ENCODE assay signal across 8 cellular contexts in genomic region chr1:32611859-32612188, GRCh38. TPM values are rescaled to one million over a fixed set of nuclear protein-coding genes. Genes with fewer than 3 reads are reported as not detected.
A peak's percentile ranks its signal among the peaks of the same experiment; 100 is the strongest.
DNase-seq lines count a peak whose midpoint lies in the region; ATAC-seq, FAIRE-seq and TF ChIP-seq lines count a peak whose summit lies in the region.

No MANE protein-coding gene starts in this region.

- no peaks in the 10 kb centered on the region for H3K4me1 ChIP-seq in right cardiac atrium (ENCODE audit: control insufficient read depth, insufficient read depth, low read length)
- H3K4me1 ChIP-seq in skeletal muscle tissue (ENCODE audit: control insufficient read depth in 3 of 3, insufficient read depth in 3 of 3, low read length in 3 of 3): peaks cover 0 to 4% (median 2%) of the 10 kb centered on the region in 3 donors

- H3K27me3 ChIP-seq in right cardiac atrium (ENCODE audit: control insufficient read depth, insufficient read depth) (no peaks in the 10 kb centered on the region), skeletal muscle tissue (ENCODE audit: control insufficient read depth in 3 of 3, insufficient read depth in 3 of 3, low read length in 3 of 3) (no peaks in the 10 kb centered on the region)

- no peak for DNase-seq in right cardiac atrium
- no peak for DNase-seq in HuH-7.5 (ENCODE audit: low spot score)
- no peak for DNase-seq in RKO (ENCODE audit: low spot score)
- DNase-seq in HTR-8/SVneo (ENCODE audit: insufficient read length, low spot score): no peak
- no peak for DNase-seq in effector CD8-positive, alpha-beta T cell (lab: John Stamatoyannopoulos, UW)

- FAIRE-seq in HTR-8/SVneo (lab: Jason Lieb, UNC): no peak

- H3K9ac ChIP-seq in skeletal muscle tissue (ENCODE audit: low read depth in 1 of 3, low read length in 3 of 3): peak overlapping the region; percentile 69 to 89 (median 80)

- peak; percentile 18 for ATAC-seq in GM21423 (IDR thresholded peaks at IDR 0.05; ENCODE audit: unreplicated experiment)
- no peak for ATAC-seq in right cardiac atrium

- WGBS in right cardiac atrium: 9% methylated on average over 12 of the region's 12 CpGs

- H3K4me3 ChIP-seq in right cardiac atrium (ENCODE audit: low read length): peak overlapping the region; percentile 68
- peak overlapping the region; percentile 78 to 91 (median 82) for H3K4me3 ChIP-seq in skeletal muscle tissue (ENCODE audit: low read length in 3 of 3)

- no peaks in the 10 kb centered on the region for H3K9me3 ChIP-seq in right cardiac atrium (ENCODE audit: control insufficient read depth, low read length)
- no peaks in the 10 kb centered on the region for H3K9me3 ChIP-seq in skeletal muscle tissue (ENCODE audit: control insufficient read depth in 3 of 3, low read length in 3 of 3)

- peaks cover 0 to 2% (median 0%) of the 10 kb centered on the region in 3 donors for H3K36me3 ChIP-seq in skeletal muscle tissue (ENCODE audit: control insufficient read depth in 3 of 3, insufficient read depth in 3 of 3, low read length in 3 of 3)

- intact Hi-C loops in right cardiac atrium (cut with DNase I): no loop called here

- no peak for TF ChIP-seq CTCF in VCaP (conservative IDR thresholded peaks at IDR 0.05)

- H3K27ac ChIP-seq in VCaP (peak overlapping the region; percentile 55; the same call in 1 of the 2 replicates), right cardiac atrium (ENCODE audit: low read length) (no peak overlapping the region), skeletal muscle tissue (ENCODE audit: low read depth, low read length) (peak overlapping the region; percentile 63)

RNA-seq across cellular contexts. Expression of gene ZBTB8OS, which starts 38.5 kb away (rescaled TPM):
- 10 to 100 TPM; 28.9 to 35.0 (median 32.7) TPM for total RNA-seq in right cardiac atrium
- polyA plus RNA-seq in right cardiac atrium: 50.4 TPM
- 15.7 TPM for total RNA-seq in skeletal muscle tissue

RNA-seq across cellular contexts. Expression of gene RBBP4, which starts 39.2 kb away (rescaled TPM):
- 100 to 1,000 TPM; 106 to 114 (median 112) TPM for total RNA-seq in right cardiac atrium
- 52.7 TPM for polyA plus RNA-seq in right cardiac atrium
- total RNA-seq in skeletal muscle tissue: 104 TPM
